In genomic region chr22:49838771-49839717, GRCh38 we compare ENCODE assay signal across 9 cellular contexts. TPM values are rescaled to one million over a fixed set of nuclear protein-coding genes. Genes with fewer than 3 reads are reported as not detected.
A peak's percentile ranks its signal among the peaks of the same experiment; 100 is the strongest.
DNase-seq lines count a peak whose midpoint lies in the region; ATAC-seq, FAIRE-seq and TF ChIP-seq lines count a peak whose summit lies in the region.
"Had no signal": no experiment of that assay in that cellular context is flagged by ENCODE, and none has a peak within 500 bp of the region (broad histone marks: within the 10 kb centered on the region; RNA-seq: fewer than 3 reads in every experiment).

No MANE protein-coding gene starts in this region.

- no peak overlapping the region for H3K4me2 ChIP-seq in HepG2 (ENCODE audit: low read depth, low read length)

- H3K4me3 ChIP-seq in right lobe of liver (no peak overlapping the region), HepG2 (replicated peaks in 1 of 3; ENCODE audit: insufficient read depth in 1 of 3, low read depth in 2 of 3, low read length in 3 of 3) (no peak overlapping the region), vagina (no peak overlapping the region), adrenal gland (no peak overlapping the region)
- H3K4me3 ChIP-seq: SJSA1 had no signal

- H3K4me1 ChIP-seq in right lobe of liver (no peaks in the 10 kb centered on the region), HepG2 (ENCODE audit: insufficient read depth, low read length) (peaks cover 4% of the 10 kb centered on the region; the same call in 1 of the 2 replicates), vagina (no peaks in the 10 kb centered on the region), adrenal gland (replicated peaks in 1 of 2) (no peaks in the 10 kb centered on the region)
- H3K4me1 ChIP-seq: SJSA1 had no signal

- TF ChIP-seq CTCF in right lobe of liver (IDR thresholded peaks at IDR 0.05) (no peak), HepG2 (CRISPR knock-in tag; IDR thresholded peaks at IDR 0.05) (no peak), vagina (IDR thresholded peaks at IDR 0.05) (no peak), adrenal gland (IDR thresholded peaks at IDR 0.05) (no peak)

- TF ChIP-seq EP300 in HepG2 (IDR thresholded peaks at IDR 0.05; ENCODE audit: low read depth in 2 of 2, low read length in 2 of 2), result no peak
- no peak for TF ChIP-seq EP300 in HepG2 (CRISPR knock-in tag; IDR thresholded peaks at IDR 0.05; ENCODE audit: borderline replicate concordance)

- CTCF ChIA-PET in HepG2 (lab: Yijun Ruan, JAX; ENCODE audit: low intra/inter-chr PET ratio, low total read pairs), result no interaction called here

- H3K36me3 ChIP-seq in right lobe of liver, result no peaks in the 10 kb centered on the region
- no peaks in the 10 kb centered on the region for H3K36me3 ChIP-seq in HepG2 (replicated peaks in 1 of 2; ENCODE audit: control insufficient read depth in 1 of 2, insufficient read depth in 2 of 2, low read length in 2 of 2)
- no peaks in the 10 kb centered on the region for H3K36me3 ChIP-seq in vagina
- H3K36me3 ChIP-seq in adrenal gland (replicated peaks in 1 of 2), result no peaks in the 10 kb centered on the region
- H3K36me3 ChIP-seq: SJSA1 had no signal

- H3K27me3 Mint-ChIP-seq in natural killer cell treated with Interleukin-12 subunit alpha and Interleukin-12 subunit beta and Interleukin-15 and Interleukin-18, amount 100 ng/mL, for 72 hours, result no peaks in the 10 kb centered on the region

- no peak overlapping the region for H2AFZ ChIP-seq in HepG2 (ENCODE audit: low read length)

- no peaks in the 10 kb centered on the region for H3K79me2 ChIP-seq in HepG2 (ENCODE audit: insufficient read depth, low read length)

- TF ChIP-seq RAD21 in HepG2 (CRISPR knock-in tag; IDR thresholded peaks at IDR 0.05), result no peak

- no peak overlapping the region for H3K27ac ChIP-seq in right lobe of liver
- H3K27ac ChIP-seq in HepG2 (ENCODE audit: extremely low read length, insufficient read depth, low read length), result no peak overlapping the region
- no peak overlapping the region for H3K27ac ChIP-seq in vagina
- H3K27ac ChIP-seq in adrenal gland, result no peak overlapping the region
- H3K27ac ChIP-seq: SJSA1 had no signal

- TF ChIP-seq POLR2A in right lobe of liver (IDR thresholded peaks at IDR 0.05) (no peak), HepG2 (IDR thresholded peaks at IDR 0.05; ENCODE audit: insufficient read depth in 1 of 2, low read depth in 2 of 2, low read length in 2 of 2) (no peak), vagina (IDR thresholded peaks at IDR 0.05) (no peak), adrenal gland (IDR thresholded peaks at IDR 0.05) (no peak)

- H3K4me3 Mint-ChIP-seq in natural killer cell treated with Interleukin-12 subunit alpha and Interleukin-12 subunit beta and Interleukin-15 and Interleukin-18, amount 100 ng/mL, for 72 hours, result peak overlapping the region; percentile 70

- no peak overlapping the region for H3K9ac ChIP-seq in HepG2 (ENCODE audit: insufficient read depth, low read depth, low read length)

- no peak for FAIRE-seq in HepG2 (lab: Jason Lieb, UNC)

- in situ Hi-C loops in HepG2 (cut with HindIII; ENCODE audit: extremely low pct_ligation_motif_present, low pct_unique_long_range_greater_than_20kb), result no loop called here

- H3K27ac Mint-ChIP-seq in natural killer cell treated with Interleukin-12 subunit alpha and Interleukin-12 subunit beta and Interleukin-15 and Interleukin-18, amount 100 ng/mL, for 72 hours, result peak overlapping the region; percentile 59 to 86

- no peaks in the 10 kb centered on the region for H3K9me3 Mint-ChIP-seq in natural killer cell treated with Interleukin-12 subunit alpha and Interleukin-12 subunit beta and Interleukin-15 and Interleukin-18, amount 100 ng/mL, for 72 hours

- BruUV-seq in HepG2 (replicated peaks; lab: Mats Ljungman, UMichigan), result no TSS peak

- no peaks in the 10 kb centered on the region for H4K20me1 ChIP-seq in HepG2 (ENCODE audit: insufficient read depth, low read length)

- ATAC-seq in right lobe of liver (peak; percentile 37 to 70 (median 61)), HepG2 (no peak), HG03196 (IDR thresholded peaks at IDR 0.05; ENCODE audit: unreplicated experiment) (no peak)
- ATAC-seq in natural killer cell treated with Interleukin-12 subunit alpha and Interleukin-12 subunit beta and Interleukin-15 and Interleukin-18, amount 100 ng/mL, for 72 hours, result peak; percentile 93 to 94

- no peaks in the 10 kb centered on the region for H3K36me3 Mint-ChIP-seq in natural killer cell treated with Interleukin-12 subunit alpha and Interleukin-12 subunit beta and Interleukin-15 and Interleukin-18, amount 100 ng/mL, for 72 hours

- peaks cover 18 to 19% of the 10 kb centered on the region in 2 donors for H3K4me1 Mint-ChIP-seq in natural killer cell treated with Interleukin-12 subunit alpha and Interleukin-12 subunit beta and Interleukin-15 and Interleukin-18, amount 100 ng/mL, for 72 hours (ENCODE audit: low read depth in 2 of 2)

- H3K27me3 ChIP-seq in right lobe of liver, result no peaks in the 10 kb centered on the region
- peaks cover 0 to 29% of the 10 kb centered on the region in 2 experiments; a peak in 4 of 5 replicates for H3K27me3 ChIP-seq in HepG2 (ENCODE audit: control insufficient read depth in 1 of 2, insufficient read depth in 2 of 2, low read length in 2 of 2)
- no peaks in the 10 kb centered on the region for H3K27me3 ChIP-seq in vagina
- H3K27me3 ChIP-seq in adrenal gland, result peaks cover 11% of the 10 kb centered on the region

- H3K9me3 ChIP-seq in right lobe of liver (no peaks in the 10 kb centered on the region), HepG2 (ENCODE audit: low read length) (no peaks in the 10 kb centered on the region), vagina (no peaks in the 10 kb centered on the region), adrenal gland (replicated peaks in 1 of 3) (no peaks in the 10 kb centered on the region)
- H3K9me3 ChIP-seq: SJSA1 had no signal

- intact Hi-C loops in right lobe of liver (cut with DNase I) (no loop called here), HepG2 (cut with micrococcal nuclease; ENCODE audit: unreplicated experiment) (no loop called here), vagina (cut with DNase I) (no loop called here), adrenal gland (cut with DNase I) (no loop called here)

- POLR2A ChIA-PET in HepG2 (lab: Yijun Ruan, JAX), result no interaction called here

- DNase-seq in right lobe of liver (no peak), HepG2 (ENCODE audit: low spot score) (no peak), vagina (ENCODE audit: extremely low spot score in 2 of 2) (no peak), adrenal gland (no peak), OCI-M1 (lab: John Stamatoyannopoulos, UW) (no peak)
- DNase-seq in activated effector memory CD4-positive, alpha-beta T cell treated with Interleukin-2 at 50 U/mL for 16 hours, result peak; percentile 85
- peak; percentile 87 for DNase-seq in natural killer cell treated with Interleukin-12 subunit alpha and Interleukin-12 subunit beta and Interleukin-15 and Interleukin-18, amount 100 ng/mL, for 72 hours (ENCODE audit: low spot score)

- WGBS in right lobe of liver (ENCODE audit: insufficient coverage, low coverage, low lambda C conversion rate, missing lambda C conversion rate), result 62% methylated on average over 16 of the region's 29 CpGs
- 70% methylated on average over 22 of the region's 29 CpGs for WGBS in HepG2 (ENCODE audit: low lambda C conversion rate)
- 65 to 74% (median 71%) methylated on average over 28 to 29 of the region's 29 CpGs for WGBS in adrenal gland, 4 donors

RNA-seq across cellular contexts. Expression of gene BRD1, which starts 11.4 kb away (rescaled TPM):
- total RNA-seq in right lobe of liver (10 to 100 TPM in 5 of 6 experiments, 1 to 10 TPM in 1; 9.3 to 17.8 (median 11.6) TPM), HepG2 (2016; rRNA removed; fragmentation: Illumina TruSeq; extraction: Trizol) (6.6 and 12.0 TPM in 2 replicates), vagina (35.1 TPM), adrenal gland (10 to 100 TPM; 17.8 to 62.4 (median 28.6) TPM)
- total RNA-seq in HepG2 (2016; cell fraction: cytosol; rRNA removed; fragmentation: Illumina TruSeq; extraction: Trizol; ENCODE audit: low read depth), result 6.1 and 7.5 TPM in 2 replicates
- 6.3 and 13.3 TPM in 2 replicates for total RNA-seq in HepG2 (2016; cell fraction: insoluble cytoplasmic fraction; rRNA removed; fragmentation: Illumina TruSeq; extraction: Trizol)
- 6.7 and 8.2 TPM in 2 replicates for total RNA-seq in HepG2 (2016; cell fraction: membrane; rRNA removed; fragmentation: Illumina TruSeq; extraction: Trizol)
- total RNA-seq in HepG2 (2016; cell fraction: nucleus; rRNA removed; fragmentation: Illumina TruSeq; extraction: Trizol), result 14.2 and 15.7 TPM in 2 replicates
- polyA plus RNA-seq in HepG2 (2011; rRNA removed) (5.1 and 6.4 TPM in 2 replicates), adrenal gland (10 to 100 TPM in 2 of 3 donors, 1 to 10 TPM in 1; 9.4 to 29.8 (median 26.9) TPM)
- 3.8 and 3.9 TPM in 2 replicates for polyA plus RNA-seq in HepG2 (2011; cell fraction: cytosol; rRNA removed)
- polyA plus RNA-seq in HepG2 (2011; cell fraction: nucleus; rRNA removed), result 29.0 and 31.0 TPM in 2 replicates
- 14.8 and 16.2 TPM in 2 replicates for polyA plus RNA-seq in HepG2 (2012)
- polyA plus RNA-seq in HepG2 (2016; cell fraction: cytosol; fragmentation: Illumina TruSeq; extraction: Trizol; ENCODE audit: low read depth), result 0.67 and 0.95 TPM in 2 replicates
- 8.8 and 10.0 TPM in 2 replicates for polyA plus RNA-seq in HepG2 (2016; cell fraction: insoluble cytoplasmic fraction; fragmentation: Illumina TruSeq; extraction: Trizol; ENCODE audit: low read depth)
- 2.6 and 3.2 TPM in 2 replicates for polyA plus RNA-seq in HepG2 (2016; cell fraction: membrane; fragmentation: Illumina TruSeq; extraction: Trizol; ENCODE audit: low read depth)
- 28.8 and 30.8 TPM in 2 replicates for polyA plus RNA-seq in HepG2 (2016; cell fraction: nucleus; fragmentation: Illumina TruSeq; extraction: Trizol; ENCODE audit: insufficient read depth, low read depth)
- 4.2 and 8.4 TPM in 2 replicates for polyA minus RNA-seq in HepG2 (2011; rRNA and poly(A)+ RNA removed; ENCODE audit: low replicate concordance)
- polyA minus RNA-seq in HepG2 (2011; cell fraction: cytosol; rRNA and poly(A)+ RNA removed), result 7.6 and 8.3 TPM in 2 replicates
- 29.1 and 32.0 TPM in 2 replicates for polyA minus RNA-seq in HepG2 (2011; cell fraction: nucleus; rRNA and poly(A)+ RNA removed)
- 10 to 100 TPM; 31.2 to 59.5 TPM for total RNA-seq in natural killer cell treated with Interleukin-12 subunit alpha and Interleukin-12 subunit beta and Interleukin-15 and Interleukin-18, amount 100 ng/mL, for 72 hours

RNA-seq across cellular contexts. Expression of gene ZBED4, which starts 14.6 kb away (rescaled TPM):
- total RNA-seq in right lobe of liver (1 to 10 TPM; 4.1 to 9.3 (median 5.2) TPM), HepG2 (2016; rRNA removed; fragmentation: Illumina TruSeq; extraction: Trizol) (9.6 and 11.9 TPM in 2 replicates), vagina (9.1 TPM), adrenal gland (1 to 10 TPM; 4.1 to 8.6 (median 6.8) TPM)
- total RNA-seq in HepG2 (2016; cell fraction: cytosol; rRNA removed; fragmentation: Illumina TruSeq; extraction: Trizol; ENCODE audit: low read depth), result 0.91 and 1.3 TPM in 2 replicates
- 9.6 and 9.7 TPM in 2 replicates for total RNA-seq in HepG2 (2016; cell fraction: insoluble cytoplasmic fraction; rRNA removed; fragmentation: Illumina TruSeq; extraction: Trizol)
- total RNA-seq in HepG2 (2016; cell fraction: membrane; rRNA removed; fragmentation: Illumina TruSeq; extraction: Trizol), result 5.5 TPM in 2 replicates
- 8.0 and 9.8 TPM in 2 replicates for total RNA-seq in HepG2 (2016; cell fraction: nucleus; rRNA removed; fragmentation: Illumina TruSeq; extraction: Trizol)
- polyA plus RNA-seq in HepG2 (2011; rRNA removed) (5.4 and 6.0 TPM in 2 replicates), adrenal gland (1 to 10 TPM; 2.1 to 5.1 (median 3.0) TPM)
- polyA plus RNA-seq in HepG2 (2011; cell fraction: cytosol; rRNA removed), result 4.8 and 5.6 TPM in 2 replicates
- polyA plus RNA-seq in HepG2 (2011; cell fraction: nucleus; rRNA removed), result 9.9 and 11.1 TPM in 2 replicates
- 9.9 and 11.2 TPM in 2 replicates for polyA plus RNA-seq in HepG2 (2012)
- 0.43 and 0.49 TPM in 2 replicates for polyA plus RNA-seq in HepG2 (2016; cell fraction: cytosol; fragmentation: Illumina TruSeq; extraction: Trizol; ENCODE audit: low read depth)
- polyA plus RNA-seq in HepG2 (2016; cell fraction: insoluble cytoplasmic fraction; fragmentation: Illumina TruSeq; extraction: Trizol; ENCODE audit: low read depth), result 9.0 and 10.5 TPM in 2 replicates
- 2.4 and 2.7 TPM in 2 replicates for polyA plus RNA-seq in HepG2 (2016; cell fraction: membrane; fragmentation: Illumina TruSeq; extraction: Trizol; ENCODE audit: low read depth)
- polyA plus RNA-seq in HepG2 (2016; cell fraction: nucleus; fragmentation: Illumina TruSeq; extraction: Trizol; ENCODE audit: insufficient read depth, low read depth), result 13.2 and 13.5 TPM in 2 replicates
- 7.8 and 12.8 TPM in 2 replicates for polyA minus RNA-seq in HepG2 (2011; rRNA and poly(A)+ RNA removed; ENCODE audit: low replicate concordance)
- 8.8 and 10.3 TPM in 2 replicates for polyA minus RNA-seq in HepG2 (2011; cell fraction: cytosol; rRNA and poly(A)+ RNA removed)
- polyA minus RNA-seq in HepG2 (2011; cell fraction: nucleus; rRNA and poly(A)+ RNA removed), result 12.1 and 13.2 TPM in 2 replicates
- 10 to 100 TPM; 18.3 to 30.7 TPM for total RNA-seq in natural killer cell treated with Interleukin-12 subunit alpha and Interleukin-12 subunit beta and Interleukin-15 and Interleukin-18, amount 100 ng/mL, for 72 hours

Comparison
In these comparisons a context has a peak if more than half of its experiments do, and no peak if none do; other contexts are left out.
1. ATAC-seq: peak in right lobe of liver (4 of 4) and natural killer cell treated with Interleukin-12 subunit alpha and Interleukin-12 subunit beta and Interleukin-15 and Interleukin-18, amount 100 ng/mL, for 72 hours (2 of 2); none in HepG2 (single experiment) and HG03196 (single experiment).
2. DNase-seq: peak in activated effector memory CD4-positive, alpha-beta T cell treated with Interleukin-2 at 50 U/mL for 16 hours (single experiment) and natural killer cell treated with Interleukin-12 subunit alpha and Interleukin-12 subunit beta and Interleukin-15 and Interleukin-18, amount 100 ng/mL, for 72 hours (single experiment); none in right lobe of liver (0 of 3), HepG2 (single experiment), vagina (0 of 2), adrenal gland (0 of 7) and OCI-M1 (single experiment).